ENCODE assay signal across 8 cellular contexts in genomic region chr6:16345449-16346330, GRCh38.
DNase-seq lines count a peak whose midpoint lies in the region; ATAC-seq and TF ChIP-seq lines count a peak whose summit lies in the region.

No MANE protein-coding gene starts in this region.

- DNase-seq in AG09319 (ENCODE audit: extremely low read depth, low read depth) (peak; percentile 79), HuH-7.5 (ENCODE audit: low spot score) (peak; percentile 23), astrocyte of the spinal cord (ENCODE audit: low read depth, low spot score) (peak; percentile 88), left colon (no peak), activated gamma-delta T cell (lab: John Stamatoyannopoulos, UW) (no peak), mucosa of gallbladder (ENCODE audit: low spot score) (no peak)

- no peak for TF ChIP-seq CTCF in AG09319 (IDR thresholded peaks at IDR 0.05; ENCODE audit: low read depth, low read length)
- no peak for TF ChIP-seq CTCF in astrocyte of the spinal cord (IDR thresholded peaks at IDR 0.05; ENCODE audit: low read depth, low read length)

- no peak overlapping the region for H3K4me3 ChIP-seq in astrocyte of the spinal cord (ENCODE audit: low read depth, low read length)

- intact Hi-C loops in left colon (cut with DNase I, micrococcal nuclease) = no loop called here

- in situ Hi-C loops in astrocyte of the spinal cord (cut with HindIII; ENCODE audit: low sequenced_read_pairs) = no loop called here

- peak; percentile 46 for ATAC-seq in left colon
- ATAC-seq in HG02642 (IDR thresholded peaks at IDR 0.05; ENCODE audit: poor library complexity, unreplicated experiment) = no peak
- ATAC-seq in HG02852 (IDR thresholded peaks at IDR 0.05; ENCODE audit: unreplicated experiment) = no peak

Comparison
In these comparisons a context has a peak if more than half of its experiments do, and no peak if none do; other contexts are left out.
1. DNase-seq: peak in AG09319 (single experiment), HuH-7.5 (single experiment) and astrocyte of the spinal cord (single experiment); none in left colon (0 of 2), activated gamma-delta T cell (single experiment) and mucosa of gallbladder (single experiment).